Comparison of ENCODE assay signal across 1 cellular context in the genomic region with DNA sequence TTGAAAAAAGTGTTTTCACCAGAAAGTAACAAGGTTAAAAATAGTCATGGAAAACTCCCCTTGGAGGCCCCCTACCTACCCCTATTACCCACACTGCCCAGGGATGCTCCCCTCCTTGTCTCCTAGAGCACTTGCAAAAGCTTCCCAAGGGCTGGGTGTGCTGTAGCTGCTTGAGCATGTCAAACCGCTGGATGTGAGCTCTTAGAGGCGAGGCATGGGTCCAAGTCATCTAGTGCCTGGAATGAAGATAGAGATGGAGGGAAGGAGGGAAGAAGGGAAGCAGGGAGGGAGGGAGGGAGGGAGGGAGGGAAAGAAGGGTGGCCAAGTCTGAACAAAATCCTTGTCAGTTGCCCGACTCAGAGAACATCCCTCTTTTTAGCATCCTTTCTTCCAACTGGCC.
TF ChIP-seq lines count a peak whose summit lies in the region.

No MANE protein-coding gene starts in this region.

TF ChIP-seq in HepG2, 621 proteins besides CTCF, POLR2A, EP300 and RAD21:
- TF ChIP-seq ZNF564 (CRISPR knock-in tag; IDR thresholded peaks at IDR 0.05) (no peak), KAT8 (CRISPR knock-in tag; IDR thresholded peaks at IDR 0.05) (no peak), ZNF253 (CRISPR knock-in tag; IDR thresholded peaks at IDR 0.05; ENCODE audit: borderline replicate concordance) (no peak), THYN1 (CRISPR knock-in tag; IDR thresholded peaks at IDR 0.05; ENCODE audit: borderline replicate concordance, low read depth) (no peak), TCF7L2 (IDR thresholded peaks at IDR 0.05; ENCODE audit: low read depth, low read length) (no peak), ZNF101 (CRISPR knock-in tag; IDR thresholded peaks at IDR 0.05; ENCODE audit: borderline replicate concordance, low read depth) (no peak), SIN3A (IDR thresholded peaks at IDR 0.05; ENCODE audit: borderline replicate concordance, low read depth, low read length) (no peak), CBX1 (IDR thresholded peaks at IDR 0.05; ENCODE audit: low read depth) (no peak), KLF6 (CRISPR knock-in tag; IDR thresholded peaks at IDR 0.05) (no peak), ZBTB8A (CRISPR knock-in tag; IDR thresholded peaks at IDR 0.05; ENCODE audit: borderline replicate concordance, low read depth) (no peak)
- TF ChIP-seq, protein P1, sequence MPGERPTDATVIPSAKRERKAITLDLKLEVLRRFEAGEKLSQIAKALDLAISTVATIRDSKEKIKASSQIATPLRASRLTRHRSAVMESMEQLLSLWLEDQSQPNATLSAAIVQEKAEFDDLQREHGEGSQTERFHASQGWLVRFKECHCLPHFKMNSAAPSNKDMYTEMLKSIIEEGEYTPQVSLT (CRISPR knock-in tag; IDR thresholded peaks at IDR 0.05; ENCODE audit: borderline replicate concordance, low read depth), result no peak
- TF ChIP-seq, protein P2, sequence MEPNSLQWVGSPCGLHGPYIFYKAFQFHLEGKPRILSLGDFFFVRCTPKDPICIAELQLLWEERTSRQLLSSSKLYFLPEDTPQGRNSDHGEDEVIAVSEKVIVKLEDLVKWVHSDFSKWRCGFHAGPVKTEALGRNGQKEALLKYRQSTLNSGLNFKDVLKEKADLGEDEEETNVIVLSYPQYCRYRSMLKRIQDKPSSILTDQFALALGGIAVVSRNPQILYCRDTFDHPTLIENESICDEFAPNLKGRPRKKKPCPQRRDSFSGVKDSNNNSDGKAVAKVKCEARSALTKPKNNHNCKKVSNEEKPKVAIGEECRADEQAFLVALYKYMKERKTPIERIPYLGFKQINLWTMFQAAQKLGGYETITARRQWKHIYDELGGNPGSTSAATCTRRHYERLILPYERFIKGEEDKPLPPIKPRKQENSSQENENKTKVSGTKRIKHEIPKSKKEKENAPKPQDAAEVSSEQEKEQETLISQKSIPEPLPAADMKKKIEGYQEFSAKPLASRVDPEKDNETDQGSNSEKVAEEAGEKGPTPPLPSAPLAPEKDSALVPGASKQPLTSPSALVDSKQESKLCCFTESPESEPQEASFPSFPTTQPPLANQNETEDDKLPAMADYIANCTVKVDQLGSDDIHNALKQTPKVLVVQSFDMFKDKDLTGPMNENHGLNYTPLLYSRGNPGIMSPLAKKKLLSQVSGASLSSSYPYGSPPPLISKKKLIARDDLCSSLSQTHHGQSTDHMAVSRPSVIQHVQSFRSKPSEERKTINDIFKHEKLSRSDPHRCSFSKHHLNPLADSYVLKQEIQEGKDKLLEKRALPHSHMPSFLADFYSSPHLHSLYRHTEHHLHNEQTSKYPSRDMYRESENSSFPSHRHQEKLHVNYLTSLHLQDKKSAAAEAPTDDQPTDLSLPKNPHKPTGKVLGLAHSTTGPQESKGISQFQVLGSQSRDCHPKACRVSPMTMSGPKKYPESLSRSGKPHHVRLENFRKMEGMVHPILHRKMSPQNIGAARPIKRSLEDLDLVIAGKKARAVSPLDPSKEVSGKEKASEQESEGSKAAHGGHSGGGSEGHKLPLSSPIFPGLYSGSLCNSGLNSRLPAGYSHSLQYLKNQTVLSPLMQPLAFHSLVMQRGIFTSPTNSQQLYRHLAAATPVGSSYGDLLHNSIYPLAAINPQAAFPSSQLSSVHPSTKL (CRISPR knock-in tag; IDR thresholded peaks at IDR 0.05), result no peak
- TF ChIP-seq, protein P3, sequence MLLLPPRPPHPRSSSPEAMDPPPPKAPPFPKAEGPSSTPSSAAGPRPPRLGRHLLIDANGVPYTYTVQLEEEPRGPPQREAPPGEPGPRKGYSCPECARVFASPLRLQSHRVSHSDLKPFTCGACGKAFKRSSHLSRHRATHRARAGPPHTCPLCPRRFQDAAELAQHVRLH (CRISPR knock-in tag; IDR thresholded peaks at IDR 0.05; ENCODE audit: borderline replicate concordance, low read depth), result no peak
